Comparison of ENCODE assay signal across 8 cellular contexts in the genomic region with DNA sequence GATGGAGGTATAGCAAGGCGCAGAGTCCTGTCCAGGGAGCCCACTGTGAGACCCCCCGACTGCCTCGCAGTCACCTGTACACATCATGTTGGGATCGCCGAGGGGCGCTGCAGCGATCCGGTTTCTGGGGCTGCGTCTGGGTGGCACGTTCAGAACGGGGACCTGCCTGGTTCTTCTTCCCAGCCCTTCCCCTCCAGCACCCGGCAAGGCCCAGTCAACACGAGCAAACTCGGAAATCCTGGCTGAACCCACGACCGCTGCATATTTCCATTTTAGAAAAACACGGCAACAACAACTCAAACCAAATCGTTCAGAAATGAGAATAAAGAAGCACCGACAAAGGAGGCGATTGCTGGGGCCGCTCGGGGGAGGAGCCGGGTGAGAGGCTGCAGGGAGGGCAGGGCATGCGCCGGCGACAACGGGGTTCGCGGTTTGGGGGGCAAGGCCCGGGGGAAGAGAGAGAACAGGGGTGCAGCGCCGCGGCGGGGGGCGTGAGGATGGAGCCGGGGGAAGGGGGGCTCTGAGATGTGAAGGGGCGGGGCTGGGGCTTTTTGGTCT. TPM values are rescaled to one million over a fixed set of nuclear protein-coding genes. Genes with fewer than 3 reads are reported as not detected.
DNase-seq lines count a peak whose midpoint lies in the region; ATAC-seq and TF ChIP-seq lines count a peak whose summit lies in the region.

No MANE protein-coding gene starts in this region.

- POLR2A ChIA-PET in T-cell (lab: Charles Lee): interaction anchor here (0.6 to 0.7 kb wide), 4 partner anchors 25 to 552 kb away, joined by 3 to 7 read pairs (median 3); a partner anchor contains a TSS

- H4K20me1 ChIP-seq in smooth muscle cell (ENCODE audit: low read depth): peaks cover 34% of the 10 kb centered on the region

- no peaks in the 10 kb centered on the region for H3K27me3 Mint-ChIP-seq in T-cell

- peak overlapping the region; percentile 86 to 99 (median 95) for H3K4me3 Mint-ChIP-seq in T-cell

- peaks cover 23 to 30% (median 29%) of the 10 kb centered on the region in 3 donors for H3K4me1 Mint-ChIP-seq in T-cell

- no peak for TF ChIP-seq CTCF in astrocyte of the spinal cord (IDR thresholded peaks at IDR 0.05; ENCODE audit: low read depth, low read length)
- no peak for TF ChIP-seq CTCF in smooth muscle cell (IDR thresholded peaks at IDR 0.05; ENCODE audit: borderline replicate concordance, insufficient read depth, poor library complexity, severe bottlenecking)

- no peaks in the 10 kb centered on the region for H3F3A ChIP-seq in smooth muscle cell (ENCODE audit: low read depth)

- H3K27ac ChIP-seq in iPS-18a (ENCODE audit: low read length) (no peak overlapping the region), smooth muscle cell (ENCODE audit: low read depth) (peak overlapping the region; percentile 2)

- in situ Hi-C loops in astrocyte of the spinal cord (cut with HindIII; ENCODE audit: low sequenced_read_pairs): no loop called here

- H3K36me3 Mint-ChIP-seq in T-cell: peaks cover 7% of the 10 kb centered on the region

- ATAC-seq in HG02642 (IDR thresholded peaks at IDR 0.05; ENCODE audit: poor library complexity, unreplicated experiment) (peak; percentile 11), T-cell (replicated peaks in 1 of 4) (peak; percentile 48 to 54 (median 52)), HG03280 (IDR thresholded peaks at IDR 0.05; ENCODE audit: unreplicated experiment) (no peak)

- H3K79me2 ChIP-seq in smooth muscle cell (ENCODE audit: low read depth): peaks cover 30% of the 10 kb centered on the region

- CTCF ChIA-PET in T-cell (lab: Charles Lee): interaction anchor here (0.6 to 1.6 kb wide), 8 partner anchors 24 to 64 kb away, joined by 3 to 11 read pairs (median 4); a partner anchor contains a TSS

- H3K4me2 ChIP-seq in smooth muscle cell: peak overlapping the region; percentile 84

- H3K9me3 ChIP-seq in iPS-18a (ENCODE audit: control insufficient read depth, low read depth, low read length) (no peaks in the 10 kb centered on the region), smooth muscle cell (replicated peaks; ENCODE audit: low read depth) (no peaks in the 10 kb centered on the region)

- peak overlapping the region; percentile 56 for H2AFZ ChIP-seq in smooth muscle cell (ENCODE audit: low read depth)

- DNase-seq in DMS53 treated with DMSO at 0.1 percent for 48 hours (lab: John Stamatoyannopoulos, UW; ENCODE audit: unreplicated experiment): peak; percentile 20
- DNase-seq in T-cell: peak in 32 of 34 experiments; percentile 3 to 49 (median 29)
- no peak for DNase-seq in astrocyte of the spinal cord (ENCODE audit: low read depth, low spot score)
- DNase-seq in smooth muscle cell (lab: John Stamatoyannopoulos, UW; ENCODE audit: unreplicated experiment): no peak
- DNase-seq in NCI-H446 treated with DMSO at 0.1 percent for 48 hours (lab: John Stamatoyannopoulos, UW): no peak

- H3K4me3 ChIP-seq in astrocyte of the spinal cord (ENCODE audit: low read depth, low read length) (peak overlapping the region; percentile 83), iPS-18a (ENCODE audit: low read length) (peak overlapping the region; percentile 88), smooth muscle cell (peak overlapping the region; percentile 69)

- 1% methylated on average over 30 of the region's 37 CpGs for WGBS in smooth muscle cell (ENCODE audit: low lambda C conversion rate)

- H3K9ac ChIP-seq in iPS-18a (ENCODE audit: low read length) (peak overlapping the region; percentile 60), smooth muscle cell (ENCODE audit: low read depth) (peak overlapping the region; percentile 77)

- H3K27me3 ChIP-seq in iPS-18a (ENCODE audit: control insufficient read depth, insufficient read depth, low read length): peaks cover 12% of the 10 kb centered on the region
- no peaks in the 10 kb centered on the region for H3K27me3 ChIP-seq in smooth muscle cell (ENCODE audit: low read depth)

- H3K4me1 ChIP-seq in iPS-18a (ENCODE audit: control insufficient read depth, low read depth, low read length) (peaks cover 4% of the 10 kb centered on the region), smooth muscle cell (ENCODE audit: low read depth) (peaks cover 3% of the 10 kb centered on the region)

- no peaks in the 10 kb centered on the region for H3K9me3 Mint-ChIP-seq in T-cell

- peak overlapping the region; percentile 76 to 83 for H3K27ac Mint-ChIP-seq in T-cell

- no peaks in the 10 kb centered on the region for H3K36me3 ChIP-seq in iPS-18a (ENCODE audit: control insufficient read depth, low read depth, low read length)
- no peaks in the 10 kb centered on the region for H3K36me3 ChIP-seq in smooth muscle cell (ENCODE audit: low read depth)

RNA-seq across cellular contexts. Expression of a gene that starts 0.6 kb away (rescaled TPM):
- total RNA-seq in T-cell (10 to 100 TPM; 11.9 to 23.5 (median 20.4) TPM), smooth muscle cell (27.3 and 32.6 TPM in 2 replicates)
- 15.4 and 20.4 TPM in 2 replicates for polyA plus RNA-seq in smooth muscle cell

RNA-seq across cellular contexts. Expression of a gene that starts 0.7 kb away (rescaled TPM):
- under 1 TPM in 2 of 5 donors, not detected in 3; 0.16 to 0.32 TPM for total RNA-seq in T-cell
- total RNA-seq in smooth muscle cell: 0.09 TPM in 1 of 2 replicates, not detected in the other
- polyA plus RNA-seq in smooth muscle cell: 0.06 TPM in 1 of 2 replicates, not detected in the other

RNA-seq across cellular contexts. Expression of a gene that starts 27.6 kb away (rescaled TPM):
- total RNA-seq in T-cell (100 to 1,000 TPM; 122 to 142 (median 131) TPM), smooth muscle cell (51.9 and 52.2 TPM in 2 replicates)
- 60.6 and 68.9 TPM in 2 replicates for polyA plus RNA-seq in smooth muscle cell

RNA-seq across cellular contexts. Expression of a gene that starts 42.5 kb away (rescaled TPM):
- total RNA-seq in T-cell (10 to 100 TPM; 81.9 to 97.6 (median 92.8) TPM), smooth muscle cell (13.3 and 17.1 TPM in 2 replicates)
- polyA plus RNA-seq in smooth muscle cell: 35.5 and 37.3 TPM in 2 replicates

RNA-seq across cellular contexts. Expression of a gene that starts 46.6 kb away (rescaled TPM):
- total RNA-seq in T-cell (under 1 TPM in 1 of 5 donors, not detected in 4; 0.25 TPM), smooth muscle cell (not detected in 2 replicates)
- polyA plus RNA-seq in smooth muscle cell: 0.48 TPM in 1 of 2 replicates, not detected in the other

Comparison
In these comparisons a context has a peak if more than half of its experiments do, and no peak if none do; other contexts are left out.
1. DNase-seq: peak in DMS53 treated with DMSO at 0.1 percent for 48 hours (single experiment) and T-cell (32 of 34); none in astrocyte of the spinal cord (single experiment), smooth muscle cell (single experiment) and NCI-H446 treated with DMSO at 0.1 percent for 48 hours (single experiment).
2. Peak in every context shown above with its lines, with median percentiles within 50 percentile points of each other: H3K4me3 ChIP-seq.